In the genomic region with DNA sequence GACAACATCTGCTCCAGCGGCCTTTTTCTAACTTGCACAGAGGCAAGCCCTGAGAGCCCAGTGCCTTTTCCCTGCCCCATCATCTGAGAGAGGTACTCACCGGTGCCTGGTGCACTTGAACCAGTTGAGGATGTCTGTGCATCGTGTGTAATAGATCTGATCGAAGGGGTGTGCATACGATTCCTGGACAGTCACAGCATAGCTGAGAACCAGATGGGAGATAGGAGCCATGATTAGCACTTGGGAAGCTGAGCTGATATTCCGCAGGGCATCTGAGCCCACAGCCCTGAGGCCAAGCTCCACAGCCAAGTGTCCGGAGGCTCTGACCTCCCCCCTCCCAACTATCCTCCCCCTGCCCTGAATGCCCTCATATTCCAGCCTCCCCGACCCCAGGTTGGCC, we compare ENCODE assay signal across 28 cellular contexts.
"Had no signal": no experiment of that assay in that cellular context is flagged by ENCODE, and none has a peak within 500 bp of the region (broad histone marks: within the 10 kb centered on the region; RNA-seq: fewer than 3 reads in every experiment).

No MANE protein-coding gene starts in this region.

- H3K4me1 ChIP-seq: heart left ventricle had no signal

- ATAC-seq: activated T-cell treated with anti-CD3 and anti-CD28 coated beads, Interleukin-2, amount 50 U/mL, for 4 hours; activated T-helper 17 cell treated with anti-CD3 and anti-CD28 coated beads, Interleukin-2, amount 50 U/mL, for 72 hours; esophagus mucosa; heart left ventricle; T-helper 17 cell had no signal

- H3K36me3 Mint-ChIP-seq: activated naive CD8-positive, alpha-beta T cell had no signal

- H3K4me1 Mint-ChIP-seq: activated CD4-positive, alpha-beta memory T cell treated with anti-CD3 and anti-CD28 coated beads, Interleukin-2, amount 10 ng/mL, durations not matched to agents 7 days and 5 days; activated CD4-positive, alpha-beta T cell treated with anti-CD3 and anti-CD28 coated beads, Interleukin-2, amount 10 ng/mL, durations not matched to agents 7 days and 5 days; activated T-helper 17 cell treated with anti-CD3 and anti-CD28 coated beads, Interleukin-2, amount 50 U/mL, for 72 hours; central memory CD8-positive, alpha-beta T cell; T-helper 17 cell had no signal

- H3K4me3 Mint-ChIP-seq: activated CD4-positive, alpha-beta memory T cell treated with anti-CD3 and anti-CD28 coated beads, Interleukin-2, amount 10 ng/mL, durations not matched to agents 7 days and 5 days; activated CD4-positive, alpha-beta T cell treated with anti-CD3 and anti-CD28 coated beads, Interleukin-2, amount 10 ng/mL, durations not matched to agents 7 days and 5 days; activated naive CD8-positive, alpha-beta T cell; activated T-cell treated with anti-CD3 and anti-CD28 coated beads, Interleukin-2, amount 50 U/mL, for 4 hours; activated T-helper 17 cell treated with anti-CD3 and anti-CD28 coated beads, Interleukin-2, amount 50 U/mL, for 72 hours; central memory CD8-positive, alpha-beta T cell; dendritic cell treated with granulocyte-macrophage colony-stimulating factor and Interleukin-4, amounts not matched to agents 40 ng/mL and 50 ng/mL, for 4 days; endodermal cell; T-helper 17 cell; T-helper 2 cell treated with Interferon-gamma antibody and Interleukin-4, amounts not matched to agents 5 μg/mL and 100 μg/mL, for 36 hours had no signal

- H3K27ac Mint-ChIP-seq: activated CD4-positive, alpha-beta memory T cell treated with anti-CD3 and anti-CD28 coated beads, Interleukin-2, amount 10 ng/mL, durations not matched to agents 7 days and 5 days; activated CD4-positive, alpha-beta T cell treated with anti-CD3 and anti-CD28 coated beads, Interleukin-2, amount 10 ng/mL, durations not matched to agents 7 days and 5 days; activated naive CD8-positive, alpha-beta T cell; activated T-helper 17 cell treated with anti-CD3 and anti-CD28 coated beads, Interleukin-2, amount 50 U/mL, for 72 hours; dendritic cell treated with granulocyte-macrophage colony-stimulating factor and Interleukin-4, amounts not matched to agents 40 ng/mL and 50 ng/mL, for 4 days; endodermal cell; T-helper 17 cell; T-helper 2 cell treated with Interferon-gamma antibody and Interleukin-4, amounts not matched to agents 5 μg/mL and 100 μg/mL, for 36 hours had no signal

- H3K9me3 Mint-ChIP-seq: activated CD4-positive, alpha-beta memory T cell treated with anti-CD3 and anti-CD28 coated beads, Interleukin-2, amount 10 ng/mL, durations not matched to agents 7 days and 5 days; activated CD4-positive, alpha-beta T cell treated with anti-CD3 and anti-CD28 coated beads, Interleukin-2, amount 10 ng/mL, durations not matched to agents 7 days and 5 days; activated T-cell treated with anti-CD3 and anti-CD28 coated beads, Interleukin-2, amount 50 U/mL, for 4 hours; activated T-helper 17 cell treated with anti-CD3 and anti-CD28 coated beads, Interleukin-2, amount 50 U/mL, for 72 hours; central memory CD8-positive, alpha-beta T cell; dendritic cell treated with granulocyte-macrophage colony-stimulating factor and Interleukin-4, amounts not matched to agents 40 ng/mL and 50 ng/mL, for 4 days; endodermal cell; T-helper 2 cell treated with Interferon-gamma antibody and Interleukin-4, amounts not matched to agents 5 μg/mL and 100 μg/mL, for 36 hours had no signal

- H3K36me3 ChIP-seq: brain microvascular endothelial cell, heart left ventricle had no signal

- H3K4me3 ChIP-seq: coronary artery, dorsolateral prefrontal cortex, heart left ventricle had no signal

- DNase-seq: activated CD4-positive, alpha-beta memory T cell treated with anti-CD3 and anti-CD28 coated beads, Interleukin-2, amount 10 ng/mL, durations not matched to agents 7 days and 5 days; activated CD4-positive, alpha-beta T cell treated with anti-CD3 and anti-CD28 coated beads for 1 hour; activated CD4-positive, alpha-beta T cell treated with anti-CD3 and anti-CD28 coated beads for 4 hours; activated CD4-positive, alpha-beta T cell treated with anti-CD3 and anti-CD28 coated beads, Interleukin-2, amount 10 ng/mL, durations not matched to agents 7 days and 5 days; activated CD4-positive, alpha-beta T cell treated with anti-CD3 and anti-CD28 coated beads, Interleukin-2, amount 50 U/mL, for 4 hours; activated effector memory CD4-positive, alpha-beta T cell treated with Interleukin-2 at 50 U/mL for 16 hours; activated gamma-delta T cell treated with Interleukin-2 at 50 U/mL for 16 hours; activated naive CD4-positive, alpha-beta T cell treated with anti-CD3 and anti-CD28 coated beads, Interleukin-2, amount 50 U/mL, for 16 hours; activated naive CD4-positive, alpha-beta T cell treated with Interleukin-2 at 50 U/mL for 16 hours; activated T-cell treated with anti-CD3 and anti-CD28 coated beads, Interleukin-2, amount 50 U/mL, for 4 hours; amniotic stem cell; anterior cingulate cortex; brain microvascular endothelial cell; dorsolateral prefrontal cortex; effector memory CD4-positive, alpha-beta T cell; endodermal cell; foreskin fibroblast; heart left ventricle; T-helper 1 cell; T-helper 17 cell; T1000 had no signal

- H3K9me3 ChIP-seq: heart left ventricle had no signal

- H3K27me3 Mint-ChIP-seq: dendritic cell treated with granulocyte-macrophage colony-stimulating factor and Interleukin-4, amounts not matched to agents 40 ng/mL and 50 ng/mL, for 4 days had no signal

- H3K27ac ChIP-seq: brain microvascular endothelial cell, coronary artery, heart left ventricle had no signal
